7 cellular contexts compared by ENCODE assay signal in genomic region chr21:17784604-17785402, GRCh38.
DNase-seq lines count a peak whose midpoint lies in the region; ATAC-seq and TF ChIP-seq lines count a peak whose summit lies in the region.

No MANE protein-coding gene starts in this region.

- no peaks in the 10 kb centered on the region for H3K27me3 ChIP-seq in neutrophil

- peak overlapping the region; percentile 51 to 53 for H3K4me3 ChIP-seq in neutrophil (ENCODE audit: low read depth in 1 of 2, low read length in 1 of 2)

- no peak for TF ChIP-seq CTCF in neutrophil (IDR thresholded peaks at IDR 0.05)

- no peaks in the 10 kb centered on the region for H3K9me3 ChIP-seq in neutrophil

- TF ChIP-seq POLR2A in Raji (IDR thresholded peaks at IDR 0.05; ENCODE audit: insufficient read depth, low read depth, low read length), result peak; percentile 39; the same call in 1 of the 2 replicates

- H3K4me1 ChIP-seq in neutrophil (ENCODE audit: control insufficient read depth in 1 of 2, insufficient read depth in 1 of 2, low read depth in 1 of 2, low read length in 1 of 2), result peaks cover 82 to 88% of the 10 kb centered on the region in 2 experiments

- no peak for DNase-seq in effector CD8-positive, alpha-beta T cell (lab: John Stamatoyannopoulos, UW)
- DNase-seq in kidney glomerular epithelial cell (lab: John Stamatoyannopoulos, UW) (no peak), NCI-H1694 (lab: John Stamatoyannopoulos, UW) (no peak)

- H3K36me3 ChIP-seq in neutrophil, result no peaks in the 10 kb centered on the region

- peak overlapping the region; percentile 91 for H3K27ac ChIP-seq in neutrophil

- peak; percentile 46 for ATAC-seq in GM19043 (IDR thresholded peaks at IDR 0.05; ENCODE audit: low read depth, unreplicated experiment)
- peak; percentile 62 for ATAC-seq in HG02970 (IDR thresholded peaks at IDR 0.05; ENCODE audit: low FRiP score, unreplicated experiment)
